Comparison of ENCODE assay signal across 8 cellular contexts in genomic region chr6:6711832-6712231, GRCh38.
DNase-seq lines count a peak whose midpoint lies in the region; ATAC-seq, FAIRE-seq and TF ChIP-seq lines count a peak whose summit lies in the region.

No MANE protein-coding gene starts in this region.

- no TSS peak for BruUV-seq in PC-3 (replicated peaks; lab: Mats Ljungman, UMichigan)
- no TSS peak for BruUV-seq in HepG2 (replicated peaks; lab: Mats Ljungman, UMichigan)

- H3K9ac ChIP-seq in PC-3 (ENCODE audit: low read length) (peak overlapping the region; percentile 89), HepG2 (ENCODE audit: insufficient read depth, low read depth, low read length) (no peak overlapping the region)

- TF ChIP-seq RAD21 in HepG2 (CRISPR knock-in tag; IDR thresholded peaks at IDR 0.05), result no peak

- H3K36me3 ChIP-seq in PC-3 (ENCODE audit: low read depth, low read length) (no peaks in the 10 kb centered on the region), HepG2 (replicated peaks in 1 of 2; ENCODE audit: control insufficient read depth in 1 of 2, insufficient read depth in 2 of 2, low read length in 2 of 2) (no peaks in the 10 kb centered on the region)

- H3K4me2 ChIP-seq in PC-3 (ENCODE audit: low read length) (peak overlapping the region; percentile 81), HepG2 (ENCODE audit: low read depth, low read length) (no peak overlapping the region; the same call in 1 of the 2 replicates)

- TF ChIP-seq EP300 in HepG2 (IDR thresholded peaks at IDR 0.05; ENCODE audit: low read depth in 2 of 2, low read length in 2 of 2) (no peak), HepG2 (CRISPR knock-in tag; IDR thresholded peaks at IDR 0.05; ENCODE audit: borderline replicate concordance) (no peak)

- H4K20me1 ChIP-seq in PC-3 (ENCODE audit: low read length) (no peaks in the 10 kb centered on the region), HepG2 (ENCODE audit: insufficient read depth, low read length) (no peaks in the 10 kb centered on the region)

- no peak for TF ChIP-seq CTCF in PC-3 (conservative IDR thresholded peaks at IDR 0.05; ENCODE audit: low read depth, low read length)
- TF ChIP-seq CTCF in HepG2 (CRISPR knock-in tag; IDR thresholded peaks at IDR 0.05), result no peak
- TF ChIP-seq CTCF in GM10266 (IDR thresholded peaks at IDR 0.05; ENCODE audit: control insufficient read depth, insufficient read depth, low read depth, missing control alignments), result no peak

- no peak for TF ChIP-seq POLR2A in HepG2 (IDR thresholded peaks at IDR 0.05; ENCODE audit: insufficient read depth in 1 of 2, low read depth in 2 of 2, low read length in 2 of 2)

- H2AFZ ChIP-seq in PC-3 (ENCODE audit: low read length), result peak overlapping the region; percentile 52
- no peak overlapping the region for H2AFZ ChIP-seq in HepG2 (ENCODE audit: low read length)

- POLR2A ChIA-PET in PC-3 (lab: Charles Lee; ENCODE audit: unreplicated experiment) (no interaction called here), HepG2 (lab: Yijun Ruan, JAX) (no interaction called here)

- peaks cover 23% of the 10 kb centered on the region for H3K4me1 ChIP-seq in PC-3 (ENCODE audit: insufficient read depth, low read length)
- peaks cover 17% of the 10 kb centered on the region for H3K4me1 ChIP-seq in HepG2 (ENCODE audit: insufficient read depth, low read length)

- no peaks in the 10 kb centered on the region for H3K79me2 ChIP-seq in PC-3 (ENCODE audit: low read length)
- no peaks in the 10 kb centered on the region for H3K79me2 ChIP-seq in HepG2 (ENCODE audit: insufficient read depth, low read length)

- intact Hi-C loops in PC-3 (cut with micrococcal nuclease), result no loop called here
- intact Hi-C loops in HepG2 (cut with micrococcal nuclease; ENCODE audit: unreplicated experiment), result no loop called here

- WGBS in HepG2 (ENCODE audit: low lambda C conversion rate), result 50% methylated on average over 6 of the region's 6 CpGs

- H3F3A ChIP-seq in PC-3 (ENCODE audit: low read length, unreplicated experiment), result no peaks in the 10 kb centered on the region

- DNase-seq in CD1c-positive myeloid dendritic cell (ENCODE audit: extremely low spot score), result peak; percentile 71
- no peak for DNase-seq in PC-3
- no peak for DNase-seq in HepG2 (ENCODE audit: low spot score)
- DNase-seq in NCI-H524 treated with DMSO at 0.1 percent for 48 hours (lab: John Stamatoyannopoulos, UW), result no peak
- DNase-seq in GM10266 (ENCODE audit: extremely low spot score), result no peak
- DNase-seq in stimulated activated CD4-positive, alpha-beta T cell treated with anti-CD3 and anti-CD28 coated beads, Interleukin-4, amount 100 ng/mL, for 1 hour, result no peak
- no peak for DNase-seq in HuH-7.5 (ENCODE audit: low spot score)

- ATAC-seq in GM21390 (IDR thresholded peaks at IDR 0.05; ENCODE audit: unreplicated experiment) (peak; percentile 64), PC-3 (no peak), HepG2 (no peak)

- peak overlapping the region; percentile 99 for H3K27ac ChIP-seq in PC-3 (ENCODE audit: low read length)
- no peak overlapping the region for H3K27ac ChIP-seq in HepG2 (ENCODE audit: extremely low read length, insufficient read depth, low read length)

- in situ Hi-C loops in HepG2 (cut with HindIII; ENCODE audit: extremely low pct_ligation_motif_present, low pct_unique_long_range_greater_than_20kb), result no loop called here

- no peak for FAIRE-seq in HepG2 (lab: Jason Lieb, UNC)

- H3K9me2 ChIP-seq in PC-3 (replicated peaks; ENCODE audit: low read length), result no peaks in the 10 kb centered on the region

- H3K27me3 ChIP-seq in PC-3 (ENCODE audit: low read length) (no peaks in the 10 kb centered on the region), HepG2 (ENCODE audit: control insufficient read depth in 1 of 2, insufficient read depth in 2 of 2, low read length in 2 of 2) (peaks cover 7 to 48% of the 10 kb centered on the region in 2 experiments; a peak in 4 of 5 replicates)

- H3K4me3 ChIP-seq in PC-3 (ENCODE audit: low read length), result no peak overlapping the region
- H3K4me3 ChIP-seq in HepG2 (replicated peaks in 1 of 3; ENCODE audit: insufficient read depth in 1 of 3, low read depth in 2 of 3, low read length in 3 of 3), result no peak overlapping the region

- CTCF ChIA-PET in PC-3 (lab: Charles Lee), result no interaction called here
- CTCF ChIA-PET in HepG2 (lab: Yijun Ruan, JAX; ENCODE audit: low intra/inter-chr PET ratio, low total read pairs), result no interaction called here

- H3K9me3 ChIP-seq in PC-3 (ENCODE audit: low read length), result no peaks in the 10 kb centered on the region
- H3K9me3 ChIP-seq in HepG2 (ENCODE audit: low read length), result no peaks in the 10 kb centered on the region

TF ChIP-seq in HepG2, 621 proteins besides CTCF, POLR2A, EP300 and RAD21:
- TF ChIP-seq RBM22 (optimal IDR thresholded peaks at IDR 0.05; ENCODE audit: low read length) (no peak), SMC3 (IDR thresholded peaks at IDR 0.05; ENCODE audit: low read length) (no peak), REPIN1 (CRISPR knock-in tag; IDR thresholded peaks at IDR 0.05; ENCODE audit: borderline replicate concordance, low read depth) (no peak), ZIK1 (CRISPR knock-in tag; IDR thresholded peaks at IDR 0.05; ENCODE audit: borderline replicate concordance, low read depth) (0 out of 2 replicates have a peak, but pooled peaks have one; percentile 1), ZNF569 (CRISPR knock-in tag; IDR thresholded peaks at IDR 0.05; ENCODE audit: borderline replicate concordance) (no peak)
TF ChIP-seq in HepG2: peak in this region for 1.
